In genomic region chr15:67054676-67055075, GRCh38 we compare ENCODE assay signal across 17 cellular contexts. TPM values are rescaled to one million over a fixed set of nuclear protein-coding genes. Genes with fewer than 3 reads are reported as not detected.
DNase-seq lines count a peak whose midpoint lies in the region; ATAC-seq lines count a peak whose summit lies in the region.
"Had no signal": no experiment of that assay in that cellular context is flagged by ENCODE, and none has a peak within 500 bp of the region (broad histone marks: within the 10 kb centered on the region; RNA-seq: fewer than 3 reads in every experiment).

No MANE protein-coding gene starts in this region.

- no peaks in the 10 kb centered on the region for H3K27me3 Mint-ChIP-seq in central memory CD8-positive, alpha-beta T cell
- H3K27me3 Mint-ChIP-seq in stimulated activated naive CD8-positive, alpha-beta T cell treated with anti-CD3 and anti-CD28 coated beads, Interleukin-15, Interleukin-2, amounts not matched to agents 100 ng/mL and 50 ng/mL, for 24 hours = peaks cover 4% of the 10 kb centered on the region
- H3K27me3 Mint-ChIP-seq in activated T-helper 2 cell treated with anti-CD3 and anti-CD28 coated beads, Interferon-gamma antibody, Interleukin-2, Interleukin-4, amounts not matched to agents 10 μg/mL and 5 μg/mL and 100 μg/mL, durations not matched to agents 14 hours and 24 hours and 36 hours (ENCODE audit: low read depth) = peaks cover 9% of the 10 kb centered on the region

- H3K4me3 Mint-ChIP-seq in central memory CD8-positive, alpha-beta T cell = no peak overlapping the region
- no peak overlapping the region for H3K4me3 Mint-ChIP-seq in stimulated activated naive CD8-positive, alpha-beta T cell treated with anti-CD3 and anti-CD28 coated beads, Interleukin-15, Interleukin-2, amounts not matched to agents 100 ng/mL and 50 ng/mL, for 24 hours
- no peak overlapping the region for H3K4me3 Mint-ChIP-seq in activated T-helper 2 cell treated with anti-CD3 and anti-CD28 coated beads, Interferon-gamma antibody, Interleukin-2, Interleukin-4, amounts not matched to agents 10 μg/mL and 5 μg/mL and 100 μg/mL, durations not matched to agents 14 hours and 24 hours and 36 hours (ENCODE audit: low read depth)

- H3K27ac Mint-ChIP-seq in activated naive CD4-positive, alpha-beta T cell treated with anti-CD3 and anti-CD28 coated beads, Interleukin-2, amount 50 U/mL, for 72 hours = peak overlapping the region in 1 of 2 donors; percentile 22
- peak overlapping the region; percentile 13 for H3K27ac Mint-ChIP-seq in central memory CD8-positive, alpha-beta T cell (ENCODE audit: low read depth)
- peak overlapping the region; percentile 46 for H3K27ac Mint-ChIP-seq in stimulated activated naive CD8-positive, alpha-beta T cell treated with anti-CD3 and anti-CD28 coated beads, Interleukin-15, Interleukin-2, amounts not matched to agents 100 ng/mL and 50 ng/mL, for 24 hours
- H3K27ac Mint-ChIP-seq in activated T-helper 2 cell treated with anti-CD3 and anti-CD28 coated beads, Interferon-gamma antibody, Interleukin-2, Interleukin-4, amounts not matched to agents 10 μg/mL and 5 μg/mL and 100 μg/mL, durations not matched to agents 14 hours and 24 hours and 36 hours = no peak overlapping the region

- H3K36me3 ChIP-seq in H7 (replicated peaks; ENCODE audit: control insufficient read depth, insufficient read depth, low read length) = no peaks in the 10 kb centered on the region

- H3K4me1 Mint-ChIP-seq in central memory CD8-positive, alpha-beta T cell = peaks cover 46% of the 10 kb centered on the region
- H3K4me1 Mint-ChIP-seq in stimulated activated naive CD8-positive, alpha-beta T cell treated with anti-CD3 and anti-CD28 coated beads, Interleukin-15, Interleukin-2, amounts not matched to agents 100 ng/mL and 50 ng/mL, for 24 hours (ENCODE audit: low read depth) = peaks cover 42% of the 10 kb centered on the region
- peaks cover 33% of the 10 kb centered on the region for H3K4me1 Mint-ChIP-seq in activated T-helper 2 cell treated with anti-CD3 and anti-CD28 coated beads, Interferon-gamma antibody, Interleukin-2, Interleukin-4, amounts not matched to agents 10 μg/mL and 5 μg/mL and 100 μg/mL, durations not matched to agents 14 hours and 24 hours and 36 hours (ENCODE audit: low read depth)

- H3K9me3 Mint-ChIP-seq in activated naive CD4-positive, alpha-beta T cell treated with anti-CD3 and anti-CD28 coated beads, Interleukin-2, amount 50 U/mL, for 72 hours = peaks cover 0 to 4% of the 10 kb centered on the region in 2 donors
- no peaks in the 10 kb centered on the region for H3K9me3 Mint-ChIP-seq in central memory CD8-positive, alpha-beta T cell
- H3K9me3 Mint-ChIP-seq in stimulated activated naive CD8-positive, alpha-beta T cell treated with anti-CD3 and anti-CD28 coated beads, Interleukin-15, Interleukin-2, amounts not matched to agents 100 ng/mL and 50 ng/mL, for 24 hours = no peaks in the 10 kb centered on the region
- no peaks in the 10 kb centered on the region for H3K9me3 Mint-ChIP-seq in activated T-helper 2 cell treated with anti-CD3 and anti-CD28 coated beads, Interferon-gamma antibody, Interleukin-2, Interleukin-4, amounts not matched to agents 10 μg/mL and 5 μg/mL and 100 μg/mL, durations not matched to agents 14 hours and 24 hours and 36 hours

- H3K27me3 ChIP-seq in H7 (ENCODE audit: control insufficient read depth, insufficient read depth, low read length) = no peaks in the 10 kb centered on the region

- peak in 1 of 2 donors; percentile 26 for DNase-seq in activated naive CD4-positive, alpha-beta T cell treated with anti-CD3 and anti-CD28 coated beads, Interleukin-2, amount 50 U/mL, for 72 hours (ENCODE audit: low spot score in 2 of 2)
- no peak for DNase-seq in activated naive CD4-positive, alpha-beta T cell treated with anti-CD3 and anti-CD28 coated beads, Interleukin-2, amount 50 U/mL, for 16 hours
- DNase-seq in H7 = peak; percentile 30
- DNase-seq in central memory CD8-positive, alpha-beta T cell (ENCODE audit: low spot score in 2 of 2) = no peak
- DNase-seq in activated T-helper 2 cell treated with anti-CD3 and anti-CD28 coated beads, Interferon-gamma antibody, Interleukin-2, Interleukin-4, amounts not matched to agents 10 μg/mL and 5 μg/mL and 100 μg/mL, durations not matched to agents 14 hours and 24 hours and 36 hours (ENCODE audit: low spot score) = no peak
- DNase-seq: DMS53; NCI-H1436; NCI-H2029 treated with DMSO at 0.1 percent for 48 hours; NCI-H2171 treated with DMSO at 0.1 percent for 48 hours; NCI-H446 treated with DMSO at 0.1 percent for 48 hours; NK-92 treated with Interleukin-12 subunit alpha and Interleukin-12 subunit beta, amount 100 ng/mL, for 24 hours; OCI-M1; RPMI8226 had no signal

- H3K36me3 Mint-ChIP-seq in activated naive CD4-positive, alpha-beta T cell treated with anti-CD3 and anti-CD28 coated beads, Interleukin-2, amount 50 U/mL, for 72 hours = no peaks in the 10 kb centered on the region
- H3K36me3 Mint-ChIP-seq in central memory CD8-positive, alpha-beta T cell (ENCODE audit: insufficient read depth) = no peaks in the 10 kb centered on the region
- no peaks in the 10 kb centered on the region for H3K36me3 Mint-ChIP-seq in stimulated activated naive CD8-positive, alpha-beta T cell treated with anti-CD3 and anti-CD28 coated beads, Interleukin-15, Interleukin-2, amounts not matched to agents 100 ng/mL and 50 ng/mL, for 24 hours (ENCODE audit: low read depth)
- H3K36me3 Mint-ChIP-seq in activated T-helper 2 cell treated with anti-CD3 and anti-CD28 coated beads, Interferon-gamma antibody, Interleukin-2, Interleukin-4, amounts not matched to agents 10 μg/mL and 5 μg/mL and 100 μg/mL, durations not matched to agents 14 hours and 24 hours and 36 hours (ENCODE audit: low read depth) = no peaks in the 10 kb centered on the region

- ATAC-seq in activated naive CD4-positive, alpha-beta T cell treated with anti-CD3 and anti-CD28 coated beads, Interleukin-2, amount 50 U/mL, for 72 hours = peak; percentile 44 to 87
- no peak for ATAC-seq in central memory CD8-positive, alpha-beta T cell (replicated peaks; ENCODE audit: extremely low read depth, poor library complexity, severe bottlenecking)
- ATAC-seq in GM18867 (IDR thresholded peaks at IDR 0.05; ENCODE audit: unreplicated experiment) (no peak), GM21825 (IDR thresholded peaks at IDR 0.05; ENCODE audit: unreplicated experiment) (no peak)
- ATAC-seq: HCT116 had no signal

- intact Hi-C loops in activated T-helper 2 cell treated with anti-CD3 and anti-CD28 coated beads, Interferon-gamma antibody, Interleukin-2, Interleukin-4, amounts not matched to agents 10 μg/mL and 5 μg/mL and 100 μg/mL, durations not matched to agents 14 hours and 24 hours and 36 hours (cut with micrococcal nuclease) = no loop called here

- no peak overlapping the region for H3K4me3 ChIP-seq in H7 (ENCODE audit: insufficient read depth, low read depth, low read length)

RNA-seq across cellular contexts. Expression of gene SMAD3, which starts 10.7 kb away (rescaled TPM):
- total RNA-seq in activated naive CD4-positive, alpha-beta T cell treated with anti-CD3 and anti-CD28 coated beads, Interleukin-2, amount 50 U/mL, for 72 hours = 10 to 100 TPM; 15.4 to 75.9 TPM
- 29.2 and 30.8 TPM in 2 replicates for total RNA-seq in H7 (2014; rRNA removed; shearing (Covaris generic))
- total RNA-seq in activated T-helper 2 cell treated with anti-CD3 and anti-CD28 coated beads, Interferon-gamma antibody, Interleukin-2, Interleukin-4, amounts not matched to agents 10 μg/mL and 5 μg/mL and 100 μg/mL, durations not matched to agents 14 hours and 24 hours and 36 hours = 25.2 and 28.1 TPM in 2 replicates

Comparison
In these comparisons a context has a peak if more than half of its experiments do, and no peak if none do; other contexts are left out.
1. ATAC-seq: peak in activated naive CD4-positive, alpha-beta T cell treated with anti-CD3 and anti-CD28 coated beads, Interleukin-2, amount 50 U/mL, for 72 hours (2 of 2); none in central memory CD8-positive, alpha-beta T cell (single experiment), GM18867 (single experiment) and GM21825 (single experiment).